8 cellular contexts compared by ENCODE assay signal in genomic region chr14:23351681-23352505, GRCh38. TPM values are rescaled to one million over a fixed set of nuclear protein-coding genes. Genes with fewer than 3 reads are reported as not detected.
DNase-seq lines count a peak whose midpoint lies in the region; ATAC-seq and TF ChIP-seq lines count a peak whose summit lies in the region.

No MANE protein-coding gene starts in this region.

- H3K4me3 ChIP-seq in AG04449 (ENCODE audit: low read depth, low read length) (peak overlapping the region; percentile 87), choroid plexus epithelial cell (ENCODE audit: low read depth, low read length) (peak overlapping the region; percentile 69), right lobe of liver (peak overlapping the region; percentile 37 to 55 (median 43)), thymus (ENCODE audit: low read length) (peak overlapping the region; percentile 51)
- H3K4me3 ChIP-seq in Jurkat, Clone E6-1 (ENCODE audit: low read length) = peak overlapping the region; percentile 56

- H3K27ac ChIP-seq in right lobe of liver = no peak overlapping the region
- H3K27ac ChIP-seq in thymus (ENCODE audit: low read depth) = no peak overlapping the region

- ATAC-seq in right lobe of liver (peak in 3 of 4 donors; percentile 4 to 14 (median 13)), GM21529 (IDR thresholded peaks at IDR 0.05; ENCODE audit: unreplicated experiment) (no peak), HG03342 (IDR thresholded peaks at IDR 0.05; ENCODE audit: unreplicated experiment) (no peak)

- H3K4me1 ChIP-seq in right lobe of liver (peaks cover 0 to 6% (median 0%) of the 10 kb centered on the region in 4 donors), thymus (ENCODE audit: control insufficient read depth, insufficient read depth, low read length) (peaks cover 4% of the 10 kb centered on the region)

- POLR2A ChIA-PET in AG04449 (lab: Yijun Ruan, JAX) = interaction anchor here (1.0 to 3.2 kb wide), 5 partner anchors 8 to 30 kb away, joined by 4 to 28 read pairs (median 10); partner anchors contain the start of gene PABPN1

- intact Hi-C loops in right lobe of liver (cut with DNase I) = no loop called here

- DNase-seq in AG04449 (ENCODE audit: low read depth, low spot score) (no peak), choroid plexus epithelial cell (ENCODE audit: low read depth) (no peak), right lobe of liver (peak in 1 of 3 donors; percentile 47)
- DNase-seq in Jurkat, Clone E6-1 (ENCODE audit: low read depth, low spot score) = no peak
- DNase-seq in activated CD4-positive, alpha-beta T cell treated with anti-CD3 and anti-CD28 coated beads for 48 hours = no peak

- CTCF ChIA-PET in AG04449 (lab: Yijun Ruan, JAX) = interaction anchor here (1.0 to 3.2 kb wide), 8 partner anchors 10 to 90 kb away, joined by 4 to 33 read pairs (median 6); no protein-coding TSS in a partner anchor

- peak; percentile 23 for TF ChIP-seq CTCF in AG04449 (IDR thresholded peaks at IDR 0.05; ENCODE audit: insufficient read depth, low read length, missing control alignments)
- no peak for TF ChIP-seq CTCF in choroid plexus epithelial cell (conservative IDR thresholded peaks at IDR 0.05; ENCODE audit: low read depth, low read length)
- TF ChIP-seq CTCF in right lobe of liver (IDR thresholded peaks at IDR 0.05) = no peak

- H3K27me3 ChIP-seq in right lobe of liver (peaks cover 0 to 7% of the 10 kb centered on the region in 2 donors), thymus (ENCODE audit: control insufficient read depth, insufficient read depth) (peaks cover 41% of the 10 kb centered on the region)

- 10% methylated on average over 15 of the region's 61 CpGs for WGBS in right lobe of liver (ENCODE audit: insufficient coverage, low coverage, low lambda C conversion rate, missing lambda C conversion rate)
- WGBS in thymus = 18% methylated on average over 61 of the region's 61 CpGs

- no peaks in the 10 kb centered on the region for H3K36me3 ChIP-seq in right lobe of liver
- H3K36me3 ChIP-seq in thymus (ENCODE audit: control insufficient read depth, insufficient read depth) = no peaks in the 10 kb centered on the region

- TF ChIP-seq POLR2A in right lobe of liver (IDR thresholded peaks at IDR 0.05) = no peak

- no peaks in the 10 kb centered on the region for H3K9me3 ChIP-seq in right lobe of liver
- H3K9me3 ChIP-seq in thymus (ENCODE audit: control insufficient read depth) = peaks cover 1% of the 10 kb centered on the region

RNA-seq across cellular contexts. Expression of gene SLC22A17, which starts 0.8 kb away (rescaled TPM):
- 22.7 TPM for polyA plus RNA-seq in Jurkat, Clone E6-1 (2012; ENCODE audit: insufficient read depth, insufficient read length)
- total RNA-seq in right lobe of liver = 1 to 10 TPM; 1.5 to 2.7 (median 2.1) TPM
- 6.3 TPM for polyA plus RNA-seq in thymus

RNA-seq across cellular contexts. Expression of gene EFS, which starts 13.1 kb away (rescaled TPM):
- not detected for polyA plus RNA-seq in Jurkat, Clone E6-1 (2012; ENCODE audit: insufficient read depth, insufficient read length)
- under 1 TPM; 0.19 to 0.60 (median 0.39) TPM for total RNA-seq in right lobe of liver
- polyA plus RNA-seq in thymus = 5.2 TPM

RNA-seq across cellular contexts. Expression of gene IL25, which starts 20.7 kb away (rescaled TPM):
- polyA plus RNA-seq in Jurkat, Clone E6-1 (2012; ENCODE audit: insufficient read depth, insufficient read length) = not detected
- total RNA-seq in right lobe of liver = not detected
- 0.07 TPM for polyA plus RNA-seq in thymus

RNA-seq across cellular contexts. Expression of gene CMTM5, which starts 25.0 kb away (rescaled TPM):
- not detected for polyA plus RNA-seq in Jurkat, Clone E6-1 (2012; ENCODE audit: insufficient read depth, insufficient read length)
- total RNA-seq in right lobe of liver = under 1 TPM in 2 of 6 experiments, not detected in 4; 0.32 to 0.49 TPM
- 0.37 TPM for polyA plus RNA-seq in thymus

RNA-seq across cellular contexts. Expression of gene PABPN1, which starts 30.6 kb away (rescaled TPM):
- polyA plus RNA-seq in Jurkat, Clone E6-1 (2012; ENCODE audit: insufficient read depth, insufficient read length) = 267 TPM
- 10 to 100 TPM; 23.6 to 95.3 (median 64.6) TPM for total RNA-seq in right lobe of liver
- polyA plus RNA-seq in thymus = 164 TPM

Comparison
In these comparisons a context has a peak if more than half of its experiments do, and no peak if none do; other contexts are left out.
1. ATAC-seq: peak in right lobe of liver (3 of 4); none in GM21529 (single experiment) and HG03342 (single experiment).
2. Peak in every context shown above with its lines, with median percentiles within 50 percentile points of each other: H3K4me3 ChIP-seq.